ENCODE assay signal across 11 cellular contexts in the genomic region with DNA sequence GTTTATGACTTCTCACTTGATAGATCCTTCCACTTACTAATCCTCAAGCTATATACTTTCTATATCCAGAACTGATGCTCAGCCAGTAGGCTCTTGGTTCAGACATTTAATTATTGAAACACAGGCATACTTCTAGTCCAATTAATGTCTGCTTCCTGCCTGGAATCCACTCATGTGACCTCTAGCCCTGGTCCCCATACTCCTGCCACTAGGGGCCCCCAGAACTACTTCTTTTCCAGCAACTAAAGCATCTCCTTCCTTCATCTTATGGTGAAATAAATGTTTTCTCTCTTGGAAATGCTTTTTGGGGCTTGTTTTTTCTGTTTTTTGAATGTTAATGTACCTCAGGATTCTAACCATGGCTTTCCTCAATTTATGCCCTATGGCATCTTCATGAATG.
DNase-seq lines count a peak whose midpoint lies in the region; ATAC-seq and TF ChIP-seq lines count a peak whose summit lies in the region.
"Had no signal": no experiment of that assay in that cellular context is flagged by ENCODE, and none has a peak within 500 bp of the region (broad histone marks: within the 10 kb centered on the region; RNA-seq: fewer than 3 reads in every experiment).

No MANE protein-coding gene starts in this region.

- in situ Hi-C loops in SK-MEL-5 (cut with HindIII; ENCODE audit: low pct_unique_long_range_greater_than_20kb, low sequenced_read_pairs) = no loop called here

- H3K4me1 ChIP-seq in thyroid gland = no peaks in the 10 kb centered on the region
- H3K4me1 ChIP-seq: Peyer's patch, suprapubic skin had no signal

- ATAC-seq in HG02798 (IDR thresholded peaks at IDR 0.05; ENCODE audit: poor library complexity, unreplicated experiment) = no peak

- peak; percentile 23 for TF ChIP-seq CTCF in C4-2B (conservative IDR thresholded peaks at IDR 0.05)
- no peak for TF ChIP-seq CTCF in thyroid gland (IDR thresholded peaks at IDR 0.05)

- no peaks in the 10 kb centered on the region for H3K27me3 ChIP-seq in thyroid gland
- H3K27me3 ChIP-seq: Peyer's patch, suprapubic skin had no signal

- TF ChIP-seq POLR2A in thyroid gland (IDR thresholded peaks at IDR 0.05) = no peak

- intact Hi-C loops in thyroid gland (cut with DNase I) = no loop called here

- no peak overlapping the region for H3K27ac ChIP-seq in C4-2B
- no peak overlapping the region for H3K27ac ChIP-seq in thyroid gland
- H3K27ac ChIP-seq: Peyer's patch, suprapubic skin had no signal

- no peaks in the 10 kb centered on the region for H3K9me3 ChIP-seq in thyroid gland
- H3K9me3 ChIP-seq: Peyer's patch, suprapubic skin had no signal

- peak; percentile 13 for DNase-seq in HCEC 1CT
- DNase-seq in SK-MEL-5 (ENCODE audit: low read depth, low spot score) = peak; percentile 43
- peak; percentile 3 for DNase-seq in kidney tubule cell (ENCODE audit: low spot score)
- no peak for DNase-seq in NCI-H1436 treated with DMSO at 0.1 percent for 48 hours (lab: John Stamatoyannopoulos, UW)
- no peak for DNase-seq in thyroid gland
- DNase-seq in NCI-H187 treated with DMSO at 0.1 percent for 48 hours (lab: John Stamatoyannopoulos, UW) = no peak
- DNase-seq: naive B cell had no signal

- no peaks in the 10 kb centered on the region for H3K36me3 ChIP-seq in thyroid gland
- H3K36me3 ChIP-seq: Peyer's patch, suprapubic skin had no signal

- H3K4me3 ChIP-seq in thyroid gland (replicated peaks in 1 of 3) = no peak overlapping the region
- H3K4me3 ChIP-seq: Peyer's patch, suprapubic skin had no signal

Comparison
In these comparisons a context has a peak if more than half of its experiments do, and no peak if none do; other contexts are left out.
1. DNase-seq: peak in HCEC 1CT (single experiment), SK-MEL-5 (single experiment) and kidney tubule cell (single experiment); none in NCI-H1436 treated with DMSO at 0.1 percent for 48 hours (single experiment), thyroid gland (0 of 2) and NCI-H187 treated with DMSO at 0.1 percent for 48 hours (single experiment).